In the genomic region with DNA sequence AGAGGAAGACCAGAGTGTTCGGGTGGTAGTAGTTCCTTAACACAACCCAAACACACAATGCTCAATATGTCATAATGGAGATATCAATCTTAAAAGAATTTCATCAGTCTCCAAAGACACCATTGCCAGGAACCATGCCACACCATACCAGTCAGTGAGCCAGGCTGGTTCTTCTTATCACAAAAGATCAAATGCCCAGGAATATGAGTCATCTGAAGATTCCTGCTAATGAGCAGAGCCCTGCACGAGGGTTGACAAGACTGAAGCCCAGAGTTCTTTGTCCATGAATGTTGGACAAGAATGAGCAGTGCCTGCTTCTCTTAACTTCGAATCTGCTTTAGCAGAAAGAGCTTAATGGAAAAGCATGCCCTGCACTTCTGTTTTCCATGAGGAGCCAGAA, we compare ENCODE assay signal across 24 cellular contexts.
DNase-seq lines count a peak whose midpoint lies in the region; FAIRE-seq and TF ChIP-seq lines count a peak whose summit lies in the region.
"Had no signal": no experiment of that assay in that cellular context is flagged by ENCODE, and none has a peak within 500 bp of the region (broad histone marks: within the 10 kb centered on the region; RNA-seq: fewer than 3 reads in every experiment).

No MANE protein-coding gene starts in this region.

- BruUV-seq in MCF 10A (replicated peaks; lab: Mats Ljungman, UMichigan): no TSS peak

- no peak overlapping the region for H3K4me3 Mint-ChIP-seq in MCF 10A (ENCODE audit: unreplicated experiment)
- H3K4me3 Mint-ChIP-seq: B cell, CD14-positive monocyte had no signal

- dilution Hi-C loops in keratinocyte (cut with MboI; ENCODE audit: extremely low pct_ligation_motif_present, low sequenced_read_pairs): no loop called here

- peaks cover 0 to 6% of the 10 kb centered on the region in 2 donors for H3K4me1 ChIP-seq in breast epithelium
- no peaks in the 10 kb centered on the region for H3K4me1 ChIP-seq in keratinocyte (ENCODE audit: control insufficient read depth, extremely low read depth, insufficient read depth, low read length)

- peaks cover 6% of the 10 kb centered on the region for H3K4me1 Mint-ChIP-seq in MCF 10A (ENCODE audit: insufficient read depth, unreplicated experiment)
- H3K4me1 Mint-ChIP-seq: B cell, CD14-positive monocyte had no signal

- H4K20me1 ChIP-seq in keratinocyte (ENCODE audit: control insufficient read depth, extremely low read depth, insufficient read depth, low read length): no peaks in the 10 kb centered on the region

- no peaks in the 10 kb centered on the region for H3K9me3 ChIP-seq in breast epithelium
- H3K9me3 ChIP-seq in keratinocyte (ENCODE audit: control insufficient read depth, low read depth, low read length): no peaks in the 10 kb centered on the region

- in situ Hi-C loops in GM13977 (cut with MboI; ENCODE audit: low pct_unique_long_range_greater_than_20kb, low sequenced_read_pairs, unreplicated experiment): no loop called here

- FAIRE-seq in keratinocyte (lab: Jason Lieb, UNC): peak; percentile 66
- FAIRE-seq: A204.1 had no signal

- H3K4me3 ChIP-seq in breast epithelium: no peak overlapping the region
- H3K4me3 ChIP-seq in keratinocyte (ENCODE audit: control insufficient read depth in 2 of 3, extremely low read depth in 1 of 3, insufficient read depth in 2 of 3, low read depth in 1 of 3, low read length in 3 of 3): no peak overlapping the region

- no peaks in the 10 kb centered on the region for H3K9me1 ChIP-seq in keratinocyte (ENCODE audit: control insufficient read depth, extremely low read depth, insufficient read depth, low read length)

- H3K4me2 ChIP-seq in keratinocyte (ENCODE audit: control insufficient read depth, extremely low read depth, insufficient read depth, low read depth, low read length): no peak overlapping the region

- intact Hi-C loops in MCF 10A (cut with micrococcal nuclease): no loop called here
- intact Hi-C loops in breast epithelium (cut with DNase I; ENCODE audit: low total_unique reads): loop anchor here (5.0 kb wide), 1 partner anchor 241 kb away; no protein-coding TSS in a partner anchor

- no peak overlapping the region for H2AFZ ChIP-seq in keratinocyte (ENCODE audit: control insufficient read depth, low read length)

- H3K27ac Mint-ChIP-seq in MCF 10A (ENCODE audit: low read depth, unreplicated experiment): no peak overlapping the region
- H3K27ac Mint-ChIP-seq: B cell, CD14-positive monocyte had no signal

- CTCF ChIA-PET in MCF 10A (lab: Yijun Ruan, JAX): interaction anchor here (0.7 to 1.3 kb wide), 2 partner anchors 13 to 20 kb away, joined by 3 read pairs; no protein-coding TSS in a partner anchor

- TF ChIP-seq POLR2A in breast epithelium (IDR thresholded peaks at IDR 0.05): no peak

- POLR2A ChIA-PET in MCF 10A (lab: Yijun Ruan, JAX): no interaction called here

- H3K9ac ChIP-seq in keratinocyte (ENCODE audit: control insufficient read depth, extremely low read depth, insufficient read depth, low read length): no peak overlapping the region

- peaks cover 5% of the 10 kb centered on the region for H3K9me3 Mint-ChIP-seq in MCF 10A (ENCODE audit: unreplicated experiment)

- DNase-seq in MCF 10A (ENCODE audit: unreplicated experiment) (peak; percentile 1), breast epithelium (ENCODE audit: low spot score in 2 of 2) (no peak), amniotic epithelial cell (ENCODE audit: low read depth) (peak; percentile 4), keratinocyte (ENCODE audit: low read depth, low spot score) (no peak), dedifferentiated amniotic fluid mesenchymal stem cell (ENCODE audit: extremely low spot score) (no peak), putamen (ENCODE audit: low spot score) (no peak), GM13977 (ENCODE audit: low spot score) (no peak), NCI-H2171 (lab: John Stamatoyannopoulos, UW) (no peak)
- DNase-seq: DMS53; H7; KBM-7; NCI-H1092 treated with DMSO at 0.1 percent for 48 hours; NCI-H146; NCI-H2029; NCI-H226; NCI-H524; NCI-H774; NK-92 treated with Interleukin-12 subunit alpha and Interleukin-12 subunit beta, amount 100 ng/mL, for 24 hours; SIG-M5 had no signal

- no peaks in the 10 kb centered on the region for H3K36me3 Mint-ChIP-seq in MCF 10A (ENCODE audit: insufficient read depth, unreplicated experiment)
- H3K36me3 Mint-ChIP-seq: CD14-positive monocyte had no signal

- no peak overlapping the region for H3K27ac ChIP-seq in breast epithelium
- no peak overlapping the region for H3K27ac ChIP-seq in keratinocyte (ENCODE audit: control insufficient read depth, insufficient read depth, low read length)
- H3K27ac ChIP-seq: HL-60, RWPE1 had no signal

- H3K79me2 ChIP-seq in keratinocyte (ENCODE audit: control insufficient read depth, insufficient read depth, low read length): no peaks in the 10 kb centered on the region

- H3K36me3 ChIP-seq in breast epithelium: no peaks in the 10 kb centered on the region
- no peaks in the 10 kb centered on the region for H3K36me3 ChIP-seq in keratinocyte (ENCODE audit: control insufficient read depth in 2 of 2, extremely low read depth in 1 of 2, insufficient read depth in 2 of 2, low read length in 2 of 2)

- TF ChIP-seq CTCF in MCF 10A (IDR thresholded peaks at IDR 0.05; ENCODE audit: unreplicated experiment) (no peak), breast epithelium (IDR thresholded peaks at IDR 0.05) (no peak), keratinocyte (optimal IDR thresholded peaks at IDR 0.05 in 1 of 3, IDR thresholded peaks at IDR 0.05 in 1 of 3, conservative IDR thresholded peaks at IDR 0.05 in 1 of 3; ENCODE audit: extremely low read depth in 1 of 3, insufficient read depth in 2 of 3, low read length in 3 of 3) (no peak), GM13977 (IDR thresholded peaks at IDR 0.05; ENCODE audit: extremely low read depth, insufficient read depth, missing control alignments) (no peak)

- H3K27me3 Mint-ChIP-seq in MCF 10A (ENCODE audit: insufficient read depth, unreplicated experiment): no peaks in the 10 kb centered on the region

- no peaks in the 10 kb centered on the region for H3K27me3 ChIP-seq in breast epithelium
- no peaks in the 10 kb centered on the region for H3K27me3 ChIP-seq in keratinocyte (ENCODE audit: control insufficient read depth, extremely low read depth, insufficient read depth, low read length)

Comparison
In these comparisons a context has a peak if more than half of its experiments do, and no peak if none do; other contexts are left out.
1. DNase-seq: peak in MCF 10A (single experiment) and amniotic epithelial cell (single experiment); none in breast epithelium (0 of 2), keratinocyte (single experiment), dedifferentiated amniotic fluid mesenchymal stem cell (single experiment), putamen (single experiment), GM13977 (single experiment) and NCI-H2171 (single experiment).